In genomic region chr1:200893411-200893901, GRCh38 we compare ENCODE assay signal across 17 cellular contexts. TPM values are rescaled to one million over a fixed set of nuclear protein-coding genes. Genes with fewer than 3 reads are reported as not detected.
DNase-seq lines count a peak whose midpoint lies in the region; ATAC-seq and TF ChIP-seq lines count a peak whose summit lies in the region.
"Had no signal": no experiment of that assay in that cellular context is flagged by ENCODE, and none has a peak within 500 bp of the region (broad histone marks: within the 10 kb centered on the region; RNA-seq: fewer than 3 reads in every experiment).

No MANE protein-coding gene starts in this region.

- peak overlapping the region; percentile 74 for H3K4me3 ChIP-seq in GM23338
- peak overlapping the region; percentile 42; the same call in 1 of the 2 replicates for H3K4me3 ChIP-seq in PC-9
- peak overlapping the region; percentile 81 for H3K4me3 ChIP-seq in iPS-15b (ENCODE audit: low read depth, low read length)
- H3K4me3 ChIP-seq in neuron (ENCODE audit: low read length) = peak overlapping the region; percentile 96
- H3K4me3 ChIP-seq in thyroid gland (replicated peaks in 1 of 3) = no peak overlapping the region
- no peak overlapping the region for H3K4me3 ChIP-seq in left ventricle myocardium inferior
- H3K4me3 ChIP-seq: K562, vagina had no signal

- 0 out of 2 replicates have a peak, but pooled peaks cover 4% of the 10 kb centered on the region for H3F3A ChIP-seq in GM23338 (replicated peaks; ENCODE audit: low read depth)
- peaks cover 41% of the 10 kb centered on the region for H3F3A ChIP-seq in PC-9 (ENCODE audit: insufficient read depth, low read depth)

- intact Hi-C loops in PC-9 (cut with micrococcal nuclease; ENCODE audit: unreplicated experiment) (no loop called here), thyroid gland (cut with DNase I) (no loop called here), left ventricle myocardium inferior (cut with micrococcal nuclease) (no loop called here)

- no peak; the same call in 2 of the 3 replicates for ATAC-seq in GM23338
- ATAC-seq: activated CD8-positive, alpha-beta T cell treated with anti-CD3 and anti-CD28 coated beads, Interleukin-2, amount 10 ng/mL, durations not matched to agents 7 days and 5 days; effector memory CD8-positive, alpha-beta T cell; K562 had no signal

- no TSS peak for BruUV-seq in PC-9 (replicated peaks; lab: Mats Ljungman, UMichigan)

- no peaks in the 10 kb centered on the region for H3K9me3 ChIP-seq in PC-9 (ENCODE audit: insufficient read depth, low read depth)
- no peaks in the 10 kb centered on the region for H3K9me3 ChIP-seq in iPS-15b (ENCODE audit: control insufficient read depth, insufficient read depth, low read length)
- no peaks in the 10 kb centered on the region for H3K9me3 ChIP-seq in neuron (ENCODE audit: low read length)
- no peaks in the 10 kb centered on the region for H3K9me3 ChIP-seq in thyroid gland
- no peaks in the 10 kb centered on the region for H3K9me3 ChIP-seq in left ventricle myocardium inferior (replicated peaks)
- H3K9me3 ChIP-seq: vagina had no signal

- no peaks in the 10 kb centered on the region; the same call in 2 of the 3 replicates for H3K9me3 Mint-ChIP-seq in GM23338
- H3K9me3 Mint-ChIP-seq: effector memory CD8-positive, alpha-beta T cell had no signal

- H2AFZ ChIP-seq in GM23338 (no peak overlapping the region), PC-9 (0 out of 2 replicates have a peak overlapping the region, but pooled peaks have one; percentile 39), neuron (ENCODE audit: low read depth, low read length) (no peak overlapping the region)

- H3K27me3 Mint-ChIP-seq in GM23338 (ENCODE audit: insufficient read depth, low read depth, poor library complexity) = peaks cover 32% of the 10 kb centered on the region

- peak overlapping the region; percentile 87; the same call in 1 of the 2 replicates for H3K27ac Mint-ChIP-seq in GM23338
- H3K27ac Mint-ChIP-seq: activated CD8-positive, alpha-beta T cell treated with anti-CD3 and anti-CD28 coated beads, Interleukin-2, amount 10 ng/mL, durations not matched to agents 7 days and 5 days; effector memory CD8-positive, alpha-beta T cell had no signal

- DNase-seq in GM23338 (ENCODE audit: low spot score) = peak; percentile 57
- DNase-seq in PC-9 = peak; percentile 46 to 75
- DNase-seq in thyroid gland = no peak
- DNase-seq in left ventricle myocardium inferior = no peak
- no peak for DNase-seq in GDM1 (lab: John Stamatoyannopoulos, UW)
- DNase-seq in islet precursor cell = no peak
- DNase-seq: activated CD8-positive, alpha-beta T cell treated with anti-CD3 and anti-CD28 coated beads, Interleukin-2, amount 10 ng/mL, durations not matched to agents 7 days and 5 days; effector memory CD8-positive, alpha-beta T cell; NCI-H2029; NCI-H82; stimulated activated CD4-positive, alpha-beta T cell treated with anti-CD3 and anti-CD28 coated beads, Interleukin-15, amount 100 ng/mL, for 24 hours had no signal

- H3K9ac ChIP-seq in iPS-15b (ENCODE audit: low read depth, low read length) = peak overlapping the region; percentile 48

- H3K4me2 ChIP-seq in GM23338 (peak overlapping the region; percentile 95), PC-9 (peak overlapping the region; percentile 99)

- H3K4me1 Mint-ChIP-seq in GM23338 = peaks cover 73% of the 10 kb centered on the region

- no peak for TF ChIP-seq CTCF in GM23338 (conservative IDR thresholded peaks at IDR 0.05; ENCODE audit: low read depth in 2 of 2)
- TF ChIP-seq CTCF in PC-9 (conservative IDR thresholded peaks at IDR 0.05) = no peak
- TF ChIP-seq CTCF in thyroid gland (IDR thresholded peaks at IDR 0.05) = no peak
- no peak for TF ChIP-seq CTCF in left ventricle myocardium inferior (IDR thresholded peaks at IDR 0.05; ENCODE audit: borderline replicate concordance)

- H3K27me3 ChIP-seq in GM23338 (ENCODE audit: insufficient read depth) (no peaks in the 10 kb centered on the region), PC-9 (ENCODE audit: insufficient read depth, low read depth) (no peaks in the 10 kb centered on the region), iPS-15b (ENCODE audit: control insufficient read depth, insufficient read depth, low read length) (peaks cover 3% of the 10 kb centered on the region), neuron (ENCODE audit: insufficient read depth, low read length) (no peaks in the 10 kb centered on the region), thyroid gland (no peaks in the 10 kb centered on the region), left ventricle myocardium inferior (ENCODE audit: low read depth) (peaks cover 80% of the 10 kb centered on the region)
- H3K27me3 ChIP-seq: vagina had no signal

- POLR2A ChIA-PET in PC-9 (lab: Charles Lee; ENCODE audit: unreplicated experiment) = interaction anchor here (0.7 kb wide), 1 partner anchor 14 kb away, joined by 3 read pairs; no protein-coding TSS in a partner anchor

- H3K4me1 ChIP-seq in GM23338 (ENCODE audit: insufficient read depth) (peaks cover 57% of the 10 kb centered on the region), PC-9 (replicated peaks; ENCODE audit: insufficient read depth) (peaks cover 73% of the 10 kb centered on the region), iPS-15b (ENCODE audit: control insufficient read depth, insufficient read depth, low read length) (peaks cover 49% of the 10 kb centered on the region), neuron (ENCODE audit: insufficient read depth, low read length) (peaks cover 27% of the 10 kb centered on the region), thyroid gland (peaks cover 9 to 12% of the 10 kb centered on the region in 2 donors), left ventricle myocardium inferior (peaks cover 16% of the 10 kb centered on the region)

- H3K4me3 Mint-ChIP-seq in GM23338 = peak overlapping the region; percentile 85
- H3K4me3 Mint-ChIP-seq: activated CD8-positive, alpha-beta T cell treated with anti-CD3 and anti-CD28 coated beads, Interleukin-2, amount 10 ng/mL, durations not matched to agents 7 days and 5 days; effector memory CD8-positive, alpha-beta T cell had no signal

- CTCF ChIA-PET in PC-9 (lab: Charles Lee) = no interaction called here

- H3K9me2 ChIP-seq in GM23338 (ENCODE audit: insufficient read depth) (no peaks in the 10 kb centered on the region), PC-9 (ENCODE audit: insufficient read depth) (no peaks in the 10 kb centered on the region)

- H3K27ac ChIP-seq in GM23338 (ENCODE audit: low read depth) (peak overlapping the region; percentile 99), PC-9 (peak overlapping the region; percentile 86), thyroid gland (no peak overlapping the region), left ventricle myocardium inferior (replicated peaks) (no peak overlapping the region)
- H3K27ac ChIP-seq: vagina had no signal

- peaks cover 63% of the 10 kb centered on the region for H3K79me2 ChIP-seq in GM23338 (replicated peaks; ENCODE audit: insufficient read depth)
- H3K79me2 ChIP-seq in PC-9 (ENCODE audit: low read depth) = peaks cover 37% of the 10 kb centered on the region

- H4K20me1 ChIP-seq in GM23338 (replicated peaks; ENCODE audit: insufficient read depth) (no peaks in the 10 kb centered on the region; the same call in none of the 2 replicates), PC-9 (ENCODE audit: insufficient read depth) (peaks cover 12% of the 10 kb centered on the region)

- H3K36me3 ChIP-seq in GM23338 (ENCODE audit: insufficient read depth) = no peaks in the 10 kb centered on the region
- H3K36me3 ChIP-seq in PC-9 (ENCODE audit: low read depth) = 0 out of 2 replicates have a peak, but pooled peaks cover 4% of the 10 kb centered on the region
- H3K36me3 ChIP-seq in iPS-15b (ENCODE audit: control insufficient read depth, insufficient read depth, low read length) = peaks cover 6% of the 10 kb centered on the region
- peaks cover 18% of the 10 kb centered on the region for H3K36me3 ChIP-seq in neuron (ENCODE audit: insufficient read depth, low read length)
- H3K36me3 ChIP-seq in thyroid gland = no peaks in the 10 kb centered on the region
- no peaks in the 10 kb centered on the region for H3K36me3 ChIP-seq in left ventricle myocardium inferior
- H3K36me3 ChIP-seq: vagina had no signal

- H3K36me3 Mint-ChIP-seq in GM23338 (ENCODE audit: low read depth) = peaks cover 17% of the 10 kb centered on the region

- TF ChIP-seq POLR2A in thyroid gland (IDR thresholded peaks at IDR 0.05) = no peak

- 81 to 84% methylated on average over 6 of the region's 6 CpGs for WGBS in thyroid gland, 2 donors

TF ChIP-seq in GM23338, 12 proteins besides CTCF, POLR2A, EP300 and RAD21:
- TF ChIP-seq ZNF114 (CRISPR knock-in tag; IDR thresholded peaks at IDR 0.05) (no peak), EZH2phosphoT487 (IDR thresholded peaks at IDR 0.05; ENCODE audit: unreplicated experiment) (no peak), EZH2 (IDR thresholded peaks at IDR 0.05; ENCODE audit: low read depth, unreplicated experiment) (no peak), STAT1 (IDR thresholded peaks at IDR 0.05; ENCODE audit: unreplicated experiment) (no peak), NANOG (IDR thresholded peaks at IDR 0.05; ENCODE audit: borderline replicate concordance) (no peak), CREB1 (CRISPR knock-in tag; IDR thresholded peaks at IDR 0.05; ENCODE audit: low read depth) (no peak)

RNA-seq across cellular contexts. Expression of gene INAVA, which starts 1.2 kb away (rescaled TPM):
- 41.2 and 43.9 TPM in 2 replicates for total RNA-seq in GM23338 (2014; rRNA removed; shearing (Covaris generic))
- polyA plus RNA-seq in GM23338 (2016; fragmentation: Nextera tagmentation; extraction: Ambion mirVana) = 25.2 and 25.3 TPM in 2 replicates
- total RNA-seq in PC-9 (2021) (49.8 and 64.8 TPM in 2 replicates), thyroid gland (under 1 TPM in 1 of 4 donors, not detected in 3; 0.27 TPM), left ventricle myocardium inferior (0.05 TPM)
- total RNA-seq: lung microvascular endothelial cell, SK-MEL-5 had no signal
- polyA plus RNA-seq: K562 had no signal

RNA-seq across cellular contexts. Expression of gene GPR25, which starts 20.7 kb away (rescaled TPM):
- not detected in 2 replicates for total RNA-seq in GM23338 (2014; rRNA removed; shearing (Covaris generic))
- not detected in 2 replicates for polyA plus RNA-seq in GM23338 (2016; fragmentation: Nextera tagmentation; extraction: Ambion mirVana)
- total RNA-seq in PC-9 (2021) (not detected in 2 replicates), thyroid gland (under 1 TPM in 1 of 4 donors, not detected in 3; 0.27 TPM), left ventricle myocardium inferior (not detected)
- total RNA-seq: K562, lung microvascular endothelial cell, SK-MEL-5 had no signal
- polyA plus RNA-seq: K562 had no signal

Comparison
In these comparisons a context has a peak if more than half of its experiments do, and no peak if none do; other contexts are left out.
1. DNase-seq: peak in GM23338 (single experiment) and PC-9 (2 of 2); none in thyroid gland (0 of 2), left ventricle myocardium inferior (single experiment), GDM1 (single experiment) and islet precursor cell (single experiment).
2. H3K27ac ChIP-seq: peak in GM23338 (single experiment) and PC-9 (single experiment); none in thyroid gland (0 of 3) and left ventricle myocardium inferior (single experiment).
3. H3K4me3 ChIP-seq: peak in GM23338 (single experiment), PC-9 (single experiment), iPS-15b (single experiment) and neuron (single experiment); none in thyroid gland (0 of 3) and left ventricle myocardium inferior (single experiment).
4. RNA of gene INAVA, which starts 1.2 kb away (total RNA-seq): 49.8 to 64.8 TPM in PC-9 and 41.2 to 43.9 TPM in GM23338; 0.27 TPM in thyroid gland and 0.05 TPM in left ventricle myocardium inferior (single experiment); every median in the first group is over 10 times any median in the second.